Comparison of ENCODE assay signal across 8 cellular contexts in genomic region chr9:136886610-136887597, GRCh38. TPM values are rescaled to one million over a fixed set of nuclear protein-coding genes. Genes with fewer than 3 reads are reported as not detected.
DNase-seq lines count a peak whose midpoint lies in the region; ATAC-seq and TF ChIP-seq lines count a peak whose summit lies in the region.

No MANE protein-coding gene starts in this region.

- TF ChIP-seq CTCF in KMS-11 (conservative IDR thresholded peaks at IDR 0.05; ENCODE audit: low read depth, low read length) = no peak
- no peak for TF ChIP-seq CTCF in foreskin keratinocyte (conservative IDR thresholded peaks at IDR 0.05)
- no peak for TF ChIP-seq CTCF in osteoblast (IDR thresholded peaks at IDR 0.05; ENCODE audit: extremely low read depth, low read depth, low read length)

- peak overlapping the region; percentile 94 for H3K4me2 ChIP-seq in KMS-11
- H3K4me2 ChIP-seq in osteoblast (ENCODE audit: insufficient read depth, low read length) = peak overlapping the region; percentile 83

- ATAC-seq in GM21619 (IDR thresholded peaks at IDR 0.05; ENCODE audit: unreplicated experiment) = peak; percentile 20
- peak; percentile 20 for ATAC-seq in foreskin keratinocyte

- H3K27ac ChIP-seq in KMS-11 (peak overlapping the region; percentile 86), foreskin keratinocyte (peak overlapping the region; percentile 85), osteoblast (ENCODE audit: low read depth, low read length) (peak overlapping the region; percentile 6)

- H4K20me1 ChIP-seq in KMS-11 (ENCODE audit: insufficient read depth) (no peaks in the 10 kb centered on the region; the same call in 1 of the 2 replicates), osteoblast (ENCODE audit: insufficient read depth, low read length) (peaks cover 5% of the 10 kb centered on the region)

- H3K36me3 ChIP-seq in KMS-11 (ENCODE audit: insufficient read depth) (no peaks in the 10 kb centered on the region; the same call in 1 of the 2 replicates), osteoblast (ENCODE audit: insufficient read depth, low read length) (no peaks in the 10 kb centered on the region)

- H3K9me3 ChIP-seq in osteoblast (ENCODE audit: low read depth, low read length) = no peaks in the 10 kb centered on the region

- no peaks in the 10 kb centered on the region for H3K9me3 Mint-ChIP-seq in activated T-helper 1 cell treated with anti-CD3 and anti-CD28 coated beads, Interleukin-12 subunit alpha, Interleukin-12 subunit beta, Interleukin-2, Interleukin-4 antibody, amounts not matched to agents 30 ng/mL and 10 ng/mL and 1 ng/mL, durations not matched to agents 14 hours and 24 hours and 36 hours

- H3K4me3 Mint-ChIP-seq in activated T-helper 1 cell treated with anti-CD3 and anti-CD28 coated beads, Interleukin-12 subunit alpha, Interleukin-12 subunit beta, Interleukin-2, Interleukin-4 antibody, amounts not matched to agents 30 ng/mL and 10 ng/mL and 1 ng/mL, durations not matched to agents 14 hours and 24 hours and 36 hours = peak overlapping the region; percentile 98

- peaks cover 36% of the 10 kb centered on the region for H3K4me1 Mint-ChIP-seq in activated T-helper 1 cell treated with anti-CD3 and anti-CD28 coated beads, Interleukin-12 subunit alpha, Interleukin-12 subunit beta, Interleukin-2, Interleukin-4 antibody, amounts not matched to agents 30 ng/mL and 10 ng/mL and 1 ng/mL, durations not matched to agents 14 hours and 24 hours and 36 hours (ENCODE audit: low read depth)

- DNase-seq in NCI-H2081 (lab: John Stamatoyannopoulos, UW) (peak; percentile 3 to 50), NCI-H2081 treated with DMSO at 0.1 percent for 48 hours (lab: John Stamatoyannopoulos, UW) (no peak), foreskin keratinocyte (no peak), osteoblast (ENCODE audit: insufficient read length, low spot score, missing footprints) (peak; percentile 99), NCI-H1694 treated with DMSO at 0.1 percent for 48 hours (lab: John Stamatoyannopoulos, UW) (no peak)
- peak; percentile 32 for DNase-seq in activated T-helper 1 cell treated with anti-CD3 and anti-CD28 coated beads, Interleukin-12 subunit alpha, Interleukin-12 subunit beta, Interleukin-2, Interleukin-4 antibody, amounts not matched to agents 30 ng/mL and 10 ng/mL and 1 ng/mL, durations not matched to agents 14 hours and 24 hours and 36 hours (ENCODE audit: low spot score)

- no peaks in the 10 kb centered on the region for H3K27me3 Mint-ChIP-seq in activated T-helper 1 cell treated with anti-CD3 and anti-CD28 coated beads, Interleukin-12 subunit alpha, Interleukin-12 subunit beta, Interleukin-2, Interleukin-4 antibody, amounts not matched to agents 30 ng/mL and 10 ng/mL and 1 ng/mL, durations not matched to agents 14 hours and 24 hours and 36 hours (ENCODE audit: insufficient read depth)

- no peaks in the 10 kb centered on the region for H3K27me3 ChIP-seq in KMS-11 (ENCODE audit: insufficient read depth, low read depth)
- no peaks in the 10 kb centered on the region for H3K27me3 ChIP-seq in foreskin keratinocyte
- H3K27me3 ChIP-seq in osteoblast (ENCODE audit: insufficient read depth, low read length) = no peaks in the 10 kb centered on the region

- peak overlapping the region; percentile 93 for H3K27ac Mint-ChIP-seq in activated T-helper 1 cell treated with anti-CD3 and anti-CD28 coated beads, Interleukin-12 subunit alpha, Interleukin-12 subunit beta, Interleukin-2, Interleukin-4 antibody, amounts not matched to agents 30 ng/mL and 10 ng/mL and 1 ng/mL, durations not matched to agents 14 hours and 24 hours and 36 hours

- H3K79me2 ChIP-seq in KMS-11 (ENCODE audit: insufficient read depth, low read depth) (peaks cover 68% of the 10 kb centered on the region), osteoblast (ENCODE audit: insufficient read depth, low read length) (peaks cover 51% of the 10 kb centered on the region)

- H3K4me1 ChIP-seq in KMS-11 (ENCODE audit: low read depth, poor library complexity, severe bottlenecking) (peaks cover 50% of the 10 kb centered on the region), foreskin keratinocyte (peaks cover 4% of the 10 kb centered on the region), osteoblast (ENCODE audit: insufficient read depth, low read length) (peaks cover 15% of the 10 kb centered on the region)

- H3K4me3 ChIP-seq in KMS-11 (IDR thresholded peaks at IDR 0.05; ENCODE audit: insufficient read depth, low read depth, low read length) (no peak overlapping the region), osteoblast (ENCODE audit: insufficient read depth, low read length) (peak overlapping the region; percentile 79)

- intact Hi-C loops in activated T-helper 1 cell treated with anti-CD3 and anti-CD28 coated beads, Interleukin-12 subunit alpha, Interleukin-12 subunit beta, Interleukin-2, Interleukin-4 antibody, amounts not matched to agents 30 ng/mL and 10 ng/mL and 1 ng/mL, durations not matched to agents 14 hours and 24 hours and 36 hours (cut with micrococcal nuclease) = loop anchor here (1.0 to 5.0 kb wide), 7 partner anchors 15 to 354 kb away; partner anchors contain the start of genes EDF1, MAN1B1, PAXX and PHPT1

- H3K9ac ChIP-seq in KMS-11 = peak overlapping the region; percentile 90

- H3K36me3 Mint-ChIP-seq in activated T-helper 1 cell treated with anti-CD3 and anti-CD28 coated beads, Interleukin-12 subunit alpha, Interleukin-12 subunit beta, Interleukin-2, Interleukin-4 antibody, amounts not matched to agents 30 ng/mL and 10 ng/mL and 1 ng/mL, durations not matched to agents 14 hours and 24 hours and 36 hours (ENCODE audit: low read depth) = peaks cover 17% of the 10 kb centered on the region

- H2AFZ ChIP-seq in KMS-11 (ENCODE audit: low read depth) (no peak overlapping the region; the same call in 1 of the 2 replicates), osteoblast (ENCODE audit: low read length) (peak overlapping the region; percentile 66)

RNA-seq across cellular contexts. Expression of gene TRAF2, which starts 0.6 kb away (rescaled TPM):
- 67.4 and 76.3 TPM in 2 replicates for total RNA-seq in activated T-helper 1 cell treated with anti-CD3 and anti-CD28 coated beads, Interleukin-12 subunit alpha, Interleukin-12 subunit beta, Interleukin-2, Interleukin-4 antibody, amounts not matched to agents 30 ng/mL and 10 ng/mL and 1 ng/mL, durations not matched to agents 14 hours and 24 hours and 36 hours
- 22.4 and 27.0 TPM in 2 replicates for total RNA-seq in foreskin keratinocyte
- 22.3 and 26.7 TPM in 2 replicates for polyA plus RNA-seq in foreskin keratinocyte
- total RNA-seq in osteoblast = 6.2 and 6.8 TPM in 2 replicates

RNA-seq across cellular contexts. Expression of gene EDF1, which starts 20.8 kb away (rescaled TPM):
- total RNA-seq in activated T-helper 1 cell treated with anti-CD3 and anti-CD28 coated beads, Interleukin-12 subunit alpha, Interleukin-12 subunit beta, Interleukin-2, Interleukin-4 antibody, amounts not matched to agents 30 ng/mL and 10 ng/mL and 1 ng/mL, durations not matched to agents 14 hours and 24 hours and 36 hours = 410 and 418 TPM in 2 replicates
- total RNA-seq in foreskin keratinocyte (382 TPM in 2 replicates), osteoblast (126 and 173 TPM in 2 replicates)
- 506 and 584 TPM in 2 replicates for polyA plus RNA-seq in foreskin keratinocyte

RNA-seq across cellular contexts. Expression of gene MAMDC4, which starts 34.8 kb away (rescaled TPM):
- 18.2 and 23.6 TPM in 2 replicates for total RNA-seq in activated T-helper 1 cell treated with anti-CD3 and anti-CD28 coated beads, Interleukin-12 subunit alpha, Interleukin-12 subunit beta, Interleukin-2, Interleukin-4 antibody, amounts not matched to agents 30 ng/mL and 10 ng/mL and 1 ng/mL, durations not matched to agents 14 hours and 24 hours and 36 hours
- total RNA-seq in foreskin keratinocyte (3.5 and 3.7 TPM in 2 replicates), osteoblast (0.88 and 1.4 TPM in 2 replicates)
- 2.1 and 3.0 TPM in 2 replicates for polyA plus RNA-seq in foreskin keratinocyte

RNA-seq across cellular contexts. Expression of gene PHPT1, which starts 37.7 kb away (rescaled TPM):
- total RNA-seq in activated T-helper 1 cell treated with anti-CD3 and anti-CD28 coated beads, Interleukin-12 subunit alpha, Interleukin-12 subunit beta, Interleukin-2, Interleukin-4 antibody, amounts not matched to agents 30 ng/mL and 10 ng/mL and 1 ng/mL, durations not matched to agents 14 hours and 24 hours and 36 hours = 134 and 139 TPM in 2 replicates
- total RNA-seq in foreskin keratinocyte = 109 and 158 TPM in 2 replicates
- 156 and 253 TPM in 2 replicates for polyA plus RNA-seq in foreskin keratinocyte
- 54.2 and 59.0 TPM in 2 replicates for total RNA-seq in osteoblast

RNA-seq across cellular contexts. Expression of gene AJM1, which starts 44.6 kb away (rescaled TPM):
- total RNA-seq in activated T-helper 1 cell treated with anti-CD3 and anti-CD28 coated beads, Interleukin-12 subunit alpha, Interleukin-12 subunit beta, Interleukin-2, Interleukin-4 antibody, amounts not matched to agents 30 ng/mL and 10 ng/mL and 1 ng/mL, durations not matched to agents 14 hours and 24 hours and 36 hours = 5.1 and 5.8 TPM in 2 replicates
- total RNA-seq in foreskin keratinocyte (0.42 and 0.71 TPM in 2 replicates), osteoblast (0.88 and 1.1 TPM in 2 replicates)
- polyA plus RNA-seq in foreskin keratinocyte = 0.33 and 0.54 TPM in 2 replicates

Comparison
In these comparisons a context has a peak if more than half of its experiments do, and no peak if none do; other contexts are left out.
1. DNase-seq: peak in NCI-H2081 (2 of 2), activated T-helper 1 cell treated with anti-CD3 and anti-CD28 coated beads, Interleukin-12 subunit alpha, Interleukin-12 subunit beta, Interleukin-2, Interleukin-4 antibody, amounts not matched to agents 30 ng/mL and 10 ng/mL and 1 ng/mL, durations not matched to agents 14 hours and 24 hours and 36 hours (single experiment) and osteoblast (single experiment); none in NCI-H2081 treated with DMSO at 0.1 percent for 48 hours (single experiment), foreskin keratinocyte (0 of 2) and NCI-H1694 treated with DMSO at 0.1 percent for 48 hours (single experiment).
2. H3K27ac ChIP-seq: peak in every context shown above with its lines; median percentile 86 in KMS-11; 85 in foreskin keratinocyte; 6 in osteoblast.